8 cellular contexts compared by ENCODE assay signal in the genomic region with DNA sequence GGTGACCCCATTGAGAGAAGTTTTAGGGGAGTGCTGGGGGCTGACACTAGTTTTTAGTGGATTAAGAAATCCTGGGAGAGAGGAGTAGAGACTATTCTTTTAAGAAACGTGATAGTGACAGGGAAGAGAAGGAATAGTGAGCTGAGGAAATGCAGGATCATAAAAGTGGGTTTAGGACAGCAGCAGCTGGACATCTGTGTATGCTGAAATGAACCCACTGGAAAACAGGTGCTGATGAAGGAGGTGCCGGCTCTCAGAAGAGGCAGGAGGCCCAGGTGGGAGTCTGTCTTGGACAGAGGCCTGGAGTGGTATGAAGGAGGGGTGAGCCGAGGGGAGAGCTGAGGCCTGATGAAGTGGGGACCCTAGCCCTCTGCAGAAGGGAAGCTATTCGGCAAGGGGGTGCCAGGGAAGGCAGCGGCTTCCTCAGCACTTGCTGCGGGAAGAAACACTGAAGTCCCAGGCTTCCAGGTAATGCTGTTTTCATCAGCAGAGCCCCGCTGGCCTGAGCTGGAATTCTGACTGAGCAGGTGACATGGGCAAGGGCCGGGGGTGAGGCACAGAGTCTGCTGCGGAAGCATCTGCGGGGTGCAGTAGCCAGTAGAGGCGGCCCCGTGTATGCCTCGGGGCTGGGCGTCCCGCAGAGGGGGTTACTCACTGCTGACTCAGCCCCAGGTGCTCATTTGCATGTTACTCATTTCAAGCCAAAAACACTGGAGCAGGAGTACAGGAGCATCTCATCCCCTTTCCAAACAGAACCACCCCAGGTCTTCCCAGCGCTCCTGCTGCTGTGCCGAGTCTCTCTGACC.
DNase-seq lines count a peak whose midpoint lies in the region; ATAC-seq and TF ChIP-seq lines count a peak whose summit lies in the region.

No MANE protein-coding gene starts in this region.

- no peak overlapping the region for H4K91ac ChIP-seq in neuronal stem cell (ENCODE audit: low read depth, low read length, poor library complexity)

- peak overlapping the region; percentile 92 for H3K18ac ChIP-seq in neuronal stem cell (ENCODE audit: low read length)

- peak overlapping the region; percentile 76 for H2AK5ac ChIP-seq in neuronal stem cell (ENCODE audit: low read depth, low read length)

- no peaks in the 10 kb centered on the region for H3K27me3 ChIP-seq in brain microvascular endothelial cell (replicated peaks)
- H3K27me3 ChIP-seq in neuronal stem cell (ENCODE audit: control insufficient read depth in 3 of 3, insufficient read depth in 3 of 3, low read depth in 1 of 3, low read length in 3 of 3), result peaks cover 0 to 12% (median 0%) of the 10 kb centered on the region in 3 experiments

- WGBS in neuronal stem cell (ENCODE audit: extremely low coverage in 2 of 2, insufficient read length in 2 of 2, insufficient replicate concordance in 1 of 2), 2 donors, result no CpG with 5 or more reads among the region's 17 CpGs

- TF ChIP-seq POLR2A in GM18505 (IDR thresholded peaks at IDR 0.05; ENCODE audit: borderline replicate concordance, extremely low read depth, insufficient read depth, insufficient read length), result peak; percentile 22

- H4K8ac ChIP-seq in neuronal stem cell (ENCODE audit: low read depth, low read length), result no peak overlapping the region

- peak overlapping the region; percentile 64 for H2BK120ac ChIP-seq in neuronal stem cell (ENCODE audit: low read depth, low read length)

- H3K36me3 ChIP-seq in brain microvascular endothelial cell (replicated peaks) (no peaks in the 10 kb centered on the region), neuronal stem cell (replicated peaks in 1 of 2; ENCODE audit: control insufficient read depth in 2 of 2, insufficient read depth in 2 of 2, low read length in 2 of 2) (no peaks in the 10 kb centered on the region)

- H3K23ac ChIP-seq in neuronal stem cell (ENCODE audit: low read depth, low read length, poor library complexity), result no peak overlapping the region

- H3K27ac ChIP-seq in brain microvascular endothelial cell (no peak overlapping the region), neuronal stem cell (replicated peaks; ENCODE audit: low read length) (no peak overlapping the region)

- no peak overlapping the region for H2BK12ac ChIP-seq in neuronal stem cell (ENCODE audit: low read length)

- H3K4me1 ChIP-seq in neuronal stem cell (ENCODE audit: control insufficient read depth in 2 of 2, insufficient read depth in 1 of 2, low read depth in 1 of 2, low read length in 2 of 2), result peaks cover 9 to 13% of the 10 kb centered on the region in 2 donors

- peak overlapping the region; percentile 54 for H2AFZ ChIP-seq in neuronal stem cell (ENCODE audit: low read length)

- H3K4me2 ChIP-seq in neuronal stem cell (ENCODE audit: insufficient read depth, low read length, poor library complexity, severe bottlenecking), result no peak overlapping the region

- in situ Hi-C loops in brain microvascular endothelial cell (cut with HindIII; ENCODE audit: low pct_ligation_motif_present, low sequenced_read_pairs), result no loop called here

- DNase-seq in HS-27A (ENCODE audit: low read depth) (peak; percentile 35), brain microvascular endothelial cell (peak; percentile 67), neuronal stem cell (ENCODE audit: low spot score) (no peak), CD1c-positive myeloid dendritic cell (ENCODE audit: extremely low spot score) (no peak), mucosa of gallbladder (ENCODE audit: low spot score) (no peak), NOMO-1 (lab: John Stamatoyannopoulos, UW; ENCODE audit: unreplicated experiment in 2 of 2) (no peak)

- H3K9ac ChIP-seq in neuronal stem cell (ENCODE audit: low read depth, low read length, poor library complexity), result no peak overlapping the region

- peak overlapping the region; percentile 30 for H2BK15ac ChIP-seq in neuronal stem cell (ENCODE audit: low read length)

- H3K79me1 ChIP-seq in neuronal stem cell (ENCODE audit: low read depth, low read length), result no peaks in the 10 kb centered on the region

- peak; percentile 69 for ATAC-seq in GM18505 (IDR thresholded peaks at IDR 0.05; ENCODE audit: unreplicated experiment)
- peak; percentile 72 for ATAC-seq in GM21576 (IDR thresholded peaks at IDR 0.05; ENCODE audit: unreplicated experiment)

- no peak for TF ChIP-seq CTCF in brain microvascular endothelial cell (IDR thresholded peaks at IDR 0.05; ENCODE audit: low read depth, low read length, missing control alignments)

- H3K9me3 ChIP-seq in neuronal stem cell (replicated peaks in 1 of 2; ENCODE audit: control insufficient read depth in 2 of 2, insufficient read depth in 1 of 2, low read depth in 1 of 2, low read length in 2 of 2), result no peaks in the 10 kb centered on the region

- no peak overlapping the region for H3K4me3 ChIP-seq in brain microvascular endothelial cell (ENCODE audit: low read depth, low read length)
- H3K4me3 ChIP-seq in neuronal stem cell (ENCODE audit: low read length in 2 of 2), result no peak overlapping the region

- peak overlapping the region; percentile 67 for H3K14ac ChIP-seq in neuronal stem cell (ENCODE audit: low read length)

- H3K4ac ChIP-seq in neuronal stem cell (ENCODE audit: low read length), result no peak overlapping the region

- no peak overlapping the region for H2BK5ac ChIP-seq in neuronal stem cell (ENCODE audit: low read length)

Comparison
In these comparisons a context has a peak if more than half of its experiments do, and no peak if none do; other contexts are left out.
1. DNase-seq: peak in HS-27A (single experiment) and brain microvascular endothelial cell (single experiment); none in neuronal stem cell (single experiment), CD1c-positive myeloid dendritic cell (single experiment), mucosa of gallbladder (single experiment) and NOMO-1 (0 of 2).